8 cellular contexts compared by ENCODE assay signal in genomic region chr19:10419646-10420443, GRCh38. TPM values are rescaled to one million over a fixed set of nuclear protein-coding genes. Genes with fewer than 3 reads are reported as not detected.
DNase-seq lines count a peak whose midpoint lies in the region; ATAC-seq, FAIRE-seq and TF ChIP-seq lines count a peak whose summit lies in the region.

No MANE protein-coding gene starts in this region.

- H3K4me1 ChIP-seq in RWPE2 (ENCODE audit: insufficient read depth, poor library complexity, severe bottlenecking) (peaks cover 10% of the 10 kb centered on the region), K562 (replicated peaks in 1 of 2; ENCODE audit: control insufficient read depth in 2 of 2, insufficient read depth in 2 of 2, low read length in 2 of 2) (peaks cover 46 to 81% of the 10 kb centered on the region in 2 experiments; a peak in 4 of 5 replicates)

- peaks cover 47% of the 10 kb centered on the region for H3K4me1 Mint-ChIP-seq in HFFc6 (ENCODE audit: low read depth)

- H3K9me3 ChIP-seq in RWPE2 (ENCODE audit: severe bottlenecking) (no peaks in the 10 kb centered on the region), K562 (replicated peaks; ENCODE audit: control insufficient read depth, insufficient read depth, low read depth, low read length) (no peaks in the 10 kb centered on the region)

- H3K27ac Mint-ChIP-seq in HFFc6 = peak overlapping the region; percentile 65

- peak overlapping the region; percentile 85 for H3K4me3 Mint-ChIP-seq in HFFc6

- intact Hi-C loops in K562 (cut with micrococcal nuclease) = loop anchor here (2.0 to 5.0 kb wide), 2 partner anchors 13 to 57 kb away; no protein-coding TSS in a partner anchor

- H3K9me3 Mint-ChIP-seq in HFFc6 = no peaks in the 10 kb centered on the region

- H3K27me3 ChIP-seq in RWPE2 (ENCODE audit: insufficient read depth, poor library complexity, severe bottlenecking) (peaks cover 75% of the 10 kb centered on the region), K562 (ENCODE audit: control insufficient read depth in 2 of 2, insufficient read depth in 2 of 2, low read length in 2 of 2) (no peaks in the 10 kb centered on the region)

- H3K27ac ChIP-seq in RWPE2 (ENCODE audit: poor library complexity, severe bottlenecking) = no peak overlapping the region
- H3K27ac ChIP-seq in K562 (ENCODE audit: extremely low read depth, low read depth, low read length) = peak overlapping the region; percentile 95

- FAIRE-seq in K562 (lab: Jason Lieb, UNC) = peak; percentile 84

- POLR2A ChIA-PET in K562 (lab: Yijun Ruan, JAX) = interaction anchor here (1.7 kb wide), 1 partner anchor 130 kb away, joined by 4 read pairs; the partner anchor contains the start of gene ICAM5

- BruUV-seq in K562 (replicated peaks; lab: Mats Ljungman, UMichigan) = no TSS peak

- H4K20me1 ChIP-seq in K562 (replicated peaks; ENCODE audit: control insufficient read depth, insufficient read depth, low read length) = peaks cover 13% of the 10 kb centered on the region

- in situ Hi-C loops in K562 (cut with MboI) = no loop called here

- CTCF ChIA-PET in K562 (lab: Yijun Ruan, JAX; ENCODE audit: low intra/inter-chr PET ratio) = interaction anchor here (2.3 kb wide), 1 partner anchor 16 kb away, joined by 8 read pairs; no protein-coding TSS in a partner anchor

- TF ChIP-seq EP300 in K562 (IDR thresholded peaks at IDR 0.05; ENCODE audit: low read length) = no peak; the same call in 1 of the 2 replicates

- H3K9me1 ChIP-seq in K562 (ENCODE audit: control insufficient read depth, insufficient read depth, low read length) = no peaks in the 10 kb centered on the region

- H3K36me3 ChIP-seq in RWPE2 (ENCODE audit: low read depth) = no peaks in the 10 kb centered on the region
- no peaks in the 10 kb centered on the region; the same call in 2 of the 3 replicates for H3K36me3 ChIP-seq in K562 (ENCODE audit: control insufficient read depth, insufficient read depth, low read length)

- ATAC-seq in RWPE2 (ENCODE audit: low read depth) (no peak), K562 (peak; percentile 25), HG03097 (IDR thresholded peaks at IDR 0.05; ENCODE audit: low FRiP score, unreplicated experiment) (no peak), GM21526 (IDR thresholded peaks at IDR 0.05; ENCODE audit: low FRiP score, unreplicated experiment) (no peak), GM18511 (IDR thresholded peaks at IDR 0.05; ENCODE audit: unreplicated experiment) (no peak)

- H3K36me3 Mint-ChIP-seq in HFFc6 (ENCODE audit: low read depth) = no peaks in the 10 kb centered on the region

- DNase-seq in COR-L47 (lab: John Stamatoyannopoulos, UW) (peak; percentile 89), HFFc6 (peak; percentile 66), RWPE2 (ENCODE audit: low spot score) (no peak), K562 (ENCODE audit: extremely low read depth in 1 of 4, low spot score in 3 of 4) (peak; percentile 91 to 97 (median 94)), lung microvascular endothelial cell (ENCODE audit: low read depth in 2 of 2) (peak; percentile 53 to 76)

- H3K4me2 ChIP-seq in K562 (ENCODE audit: insufficient read depth, low read length) = peak overlapping the region; percentile 100

- peak overlapping the region; percentile 86 for H2AFZ ChIP-seq in K562 (ENCODE audit: low read depth, low read length)

- no peak for TF ChIP-seq RAD21 in K562 (CRISPR knock-in tag; conservative IDR thresholded peaks at IDR 0.05 in 1 of 2, IDR thresholded peaks at IDR 0.05 in 1 of 2)

- peak; percentile 85 for TF ChIP-seq POLR2A in K562 (conservative IDR thresholded peaks at IDR 0.05)

- TF ChIP-seq CTCF in HFFc6 (IDR thresholded peaks at IDR 0.05) (no peak), RWPE2 (IDR thresholded peaks at IDR 0.05; ENCODE audit: poor library complexity, severe bottlenecking) (no peak), K562 (IDR thresholded peaks at IDR 0.05 in 2 of 3, conservative IDR thresholded peaks at IDR 0.05 in 1 of 3; ENCODE audit: insufficient read depth in 2 of 3, low read depth in 1 of 3, low read length in 3 of 3) (no peak)

- H3K9ac ChIP-seq in K562 (ENCODE audit: insufficient read depth in 1 of 2, low read depth in 2 of 2, low read length in 2 of 2) = peak overlapping the region; percentile 87 to 92

- peak overlapping the region; percentile 13 for H3K4me3 ChIP-seq in RWPE2 (ENCODE audit: severe bottlenecking)
- H3K4me3 ChIP-seq in K562 = peak overlapping the region; percentile 75

- peaks cover 9% of the 10 kb centered on the region for H3K27me3 Mint-ChIP-seq in HFFc6 (ENCODE audit: insufficient read depth)

- WGBS in K562 (ENCODE audit: insufficient coverage, low coverage, missing lambda C conversion rate) = under 1% methylated on average over 56 of the region's 61 CpGs

- H3K79me2 ChIP-seq in K562 (ENCODE audit: control insufficient read depth, insufficient read depth, low read length) = peaks cover 72% of the 10 kb centered on the region

RNA-seq across cellular contexts. Expression of gene PDE4A, which starts 0.5 kb away (rescaled TPM):
- 10 to 100 TPM; 10.1 to 18.9 (median 10.8) TPM for total RNA-seq in HFFc6 (2021; fragmentation: NEBNext Ultra II Directional; extraction: Animal tissue kit (Norgen Biotek cat#: 25700))
- 30.8 and 75.5 TPM in 2 replicates for total RNA-seq in K562 (2011; cell fraction: chromatin; rRNA removed; ENCODE audit: low replicate concordance)
- 29.5 and 33.3 TPM in 2 replicates for total RNA-seq in K562 (2011; cell fraction: nucleolus; rRNA removed)
- 27.9 and 30.0 TPM in 2 replicates for total RNA-seq in K562 (2011; cell fraction: nucleoplasm; rRNA removed)
- total RNA-seq in K562 (2014; rRNA removed) (4.2 and 4.7 TPM in 2 replicates), K562 (2014; rRNA removed; fragmentation: Illumina TruSeq; extraction: Trizol) (3.2 and 3.6 TPM in 2 replicates), K562 (2015; rRNA removed; fragmentation: Illumina TruSeq; extraction: Trizol) (4.6 and 5.1 TPM in 2 replicates), K562 (2021) (25.5 and 26.9 TPM in 2 replicates), lung microvascular endothelial cell (1.3 and 1.8 TPM in 2 replicates)
- polyA plus RNA-seq in K562 (2011; rRNA removed) (6.0 and 7.6 TPM in 2 replicates), K562 (2014; fragmentation: Illumina TruSeq; extraction: Trizol) (15.1 and 16.5 TPM in 2 replicates), K562 (2014; fragmentation: Nextera tagmentation; extraction: Ambion mirVana) (under 1 TPM; 0.66 to 0.68 TPM), K562 (2014; rRNA removed) (14.2 and 14.3 TPM in 2 replicates)
- polyA plus RNA-seq in K562 (2011; cell fraction: cytosol; rRNA removed) = 7.1 and 9.9 TPM in 2 replicates
- polyA plus RNA-seq in K562 (2011; cell fraction: nucleus; rRNA removed) = 16.4 and 26.9 TPM in 2 replicates
- 12.3 and 18.3 TPM in 2 replicates for polyA plus RNA-seq in K562 (2012)
- 4.5 and 7.0 TPM in 2 replicates for polyA minus RNA-seq in K562 (2011; rRNA and poly(A)+ RNA removed)
- polyA minus RNA-seq in K562 (2011; cell fraction: cytosol; rRNA and poly(A)+ RNA removed) = 14.0 and 20.1 TPM in 2 replicates
- 8.8 and 9.9 TPM in 2 replicates for polyA minus RNA-seq in K562 (2011; cell fraction: nucleus; rRNA and poly(A)+ RNA removed)

RNA-seq across cellular contexts. Expression of gene CDC37, which starts 16.5 kb away (rescaled TPM):
- 100 to 1,000 TPM; 222 to 280 (median 250) TPM for total RNA-seq in HFFc6 (2021; fragmentation: NEBNext Ultra II Directional; extraction: Animal tissue kit (Norgen Biotek cat#: 25700))
- total RNA-seq in K562 (2011; cell fraction: chromatin; rRNA removed; ENCODE audit: low replicate concordance) = 143 and 313 TPM in 2 replicates
- total RNA-seq in K562 (2011; cell fraction: nucleolus; rRNA removed) = 204 and 248 TPM in 2 replicates
- total RNA-seq in K562 (2011; cell fraction: nucleoplasm; rRNA removed) = 196 and 198 TPM in 2 replicates
- total RNA-seq in K562 (2014; rRNA removed) (374 and 442 TPM in 2 replicates), K562 (2014; rRNA removed; fragmentation: Illumina TruSeq; extraction: Trizol) (92.4 and 108 TPM in 2 replicates), K562 (2015; rRNA removed; fragmentation: Illumina TruSeq; extraction: Trizol) (227 and 233 TPM in 2 replicates), K562 (2021) (220 and 242 TPM in 2 replicates), lung microvascular endothelial cell (198 and 235 TPM in 2 replicates)
- polyA plus RNA-seq in K562 (2011; rRNA removed) (298 and 334 TPM in 2 replicates), K562 (2014; fragmentation: Illumina TruSeq; extraction: Trizol) (188 and 265 TPM in 2 replicates), K562 (2014; fragmentation: Nextera tagmentation; extraction: Ambion mirVana) (10 to 100 TPM in 1 of 2 experiments, 1 to 10 TPM in 1; 6.6 to 12.8 TPM), K562 (2014; rRNA removed) (481 and 538 TPM in 2 replicates)
- polyA plus RNA-seq in K562 (2011; cell fraction: cytosol; rRNA removed) = 268 and 380 TPM in 2 replicates
- 1,074 and 1,365 TPM in 2 replicates for polyA plus RNA-seq in K562 (2011; cell fraction: nucleus; rRNA removed)
- polyA plus RNA-seq in K562 (2012) = 226 and 230 TPM in 2 replicates
- polyA minus RNA-seq in K562 (2011; rRNA and poly(A)+ RNA removed) = 76.0 and 124 TPM in 2 replicates
- 83.3 and 94.9 TPM in 2 replicates for polyA minus RNA-seq in K562 (2011; cell fraction: cytosol; rRNA and poly(A)+ RNA removed)
- 51.0 and 68.2 TPM in 2 replicates for polyA minus RNA-seq in K562 (2011; cell fraction: nucleus; rRNA and poly(A)+ RNA removed)

RNA-seq across cellular contexts. Expression of gene TYK2, which starts 39.5 kb away (rescaled TPM):
- 10 to 100 TPM; 67.9 to 82.3 (median 78.5) TPM for total RNA-seq in HFFc6 (2021; fragmentation: NEBNext Ultra II Directional; extraction: Animal tissue kit (Norgen Biotek cat#: 25700))
- total RNA-seq in K562 (2011; cell fraction: chromatin; rRNA removed; ENCODE audit: low replicate concordance) = 364 and 893 TPM in 2 replicates
- total RNA-seq in K562 (2011; cell fraction: nucleolus; rRNA removed) = 386 and 391 TPM in 2 replicates
- 314 and 336 TPM in 2 replicates for total RNA-seq in K562 (2011; cell fraction: nucleoplasm; rRNA removed)
- total RNA-seq in K562 (2014; rRNA removed) (132 and 147 TPM in 2 replicates), K562 (2014; rRNA removed; fragmentation: Illumina TruSeq; extraction: Trizol) (56.6 and 57.5 TPM in 2 replicates), K562 (2015; rRNA removed; fragmentation: Illumina TruSeq; extraction: Trizol) (85.0 and 85.9 TPM in 2 replicates), K562 (2021) (123 and 144 TPM in 2 replicates), lung microvascular endothelial cell (41.2 and 74.0 TPM in 2 replicates)
- polyA plus RNA-seq in K562 (2011; rRNA removed) (51.9 and 75.4 TPM in 2 replicates), K562 (2014; fragmentation: Illumina TruSeq; extraction: Trizol) (125 and 126 TPM in 2 replicates), K562 (2014; fragmentation: Nextera tagmentation; extraction: Ambion mirVana) (10 to 100 TPM; 15.0 to 19.9 TPM), K562 (2014; rRNA removed) (174 and 182 TPM in 2 replicates)
- polyA plus RNA-seq in K562 (2011; cell fraction: cytosol; rRNA removed) = 57.5 and 76.1 TPM in 2 replicates
- polyA plus RNA-seq in K562 (2011; cell fraction: nucleus; rRNA removed) = 548 and 794 TPM in 2 replicates
- polyA plus RNA-seq in K562 (2012) = 111 and 155 TPM in 2 replicates
- polyA minus RNA-seq in K562 (2011; rRNA and poly(A)+ RNA removed) = 14.0 and 30.4 TPM in 2 replicates
- 50.7 and 53.3 TPM in 2 replicates for polyA minus RNA-seq in K562 (2011; cell fraction: cytosol; rRNA and poly(A)+ RNA removed)
- 55.5 and 67.1 TPM in 2 replicates for polyA minus RNA-seq in K562 (2011; cell fraction: nucleus; rRNA and poly(A)+ RNA removed)
